28 cellular contexts compared by ENCODE assay signal in the genomic region with DNA sequence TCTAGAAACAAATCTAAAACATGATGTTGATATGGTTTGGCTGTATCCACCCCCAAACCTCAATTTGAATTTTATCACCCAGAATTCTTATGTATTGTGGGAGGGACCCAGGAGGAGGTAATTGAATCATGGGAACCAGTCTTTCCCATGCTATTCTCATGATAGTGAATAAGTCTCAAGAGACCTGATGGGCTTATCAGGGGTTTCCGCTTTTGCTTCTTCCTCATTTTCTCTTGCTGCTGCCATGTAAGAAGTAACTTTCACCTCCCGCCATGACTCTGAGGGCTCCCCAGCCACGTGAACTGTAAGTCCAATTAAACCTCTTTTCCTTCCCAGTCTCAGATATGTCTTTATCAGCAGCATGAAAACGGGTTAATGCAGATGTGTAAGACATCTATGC.
"Had no signal": no experiment of that assay in that cellular context is flagged by ENCODE, and none has a peak within 500 bp of the region (broad histone marks: within the 10 kb centered on the region; RNA-seq: fewer than 3 reads in every experiment).

No MANE protein-coding gene starts in this region.

- H3K27ac Mint-ChIP-seq: natural killer cell treated with Interleukin-12 subunit alpha and Interleukin-12 subunit beta and Interleukin-15 and Interleukin-18, amount 100 ng/mL, for 72 hours; nephron progenitor cell; progenitor cell of endocrine pancreas; stimulated activated effector memory CD8-positive, alpha-beta T cell treated with anti-CD3 and anti-CD28 coated beads, Interleukin-12 subunit alpha, Interleukin-12 subunit beta, amount 100 ng/mL, for 72 hours; stimulated activated naive B cell treated with anti-CD40 and anti-IgM and Interleukin-4, amounts not matched to agents 10 μg/mL and 1 μg/mL and 100 μg/mL, for 72 hours; stimulated activated naive CD8-positive, alpha-beta T cell treated with anti-CD3 and anti-CD28 coated beads, Interleukin-15, Interleukin-2, amounts not matched to agents 100 ng/mL and 50 ng/mL, for 24 hours had no signal

- H3K4me3 Mint-ChIP-seq: natural killer cell treated with Interleukin-12 subunit alpha and Interleukin-12 subunit beta and Interleukin-15 and Interleukin-18, amount 100 ng/mL, for 72 hours; nephron progenitor cell; neural crest cell; stimulated activated effector memory CD8-positive, alpha-beta T cell treated with anti-CD3 and anti-CD28 coated beads, Interleukin-12 subunit alpha, Interleukin-12 subunit beta, amount 100 ng/mL, for 72 hours; stimulated activated naive B cell treated with anti-CD40 and anti-IgM and Interleukin-4, amounts not matched to agents 10 μg/mL and 1 μg/mL and 100 μg/mL, for 72 hours; stimulated activated naive CD8-positive, alpha-beta T cell treated with anti-CD3 and anti-CD28 coated beads, Interleukin-15, Interleukin-2, amounts not matched to agents 100 ng/mL and 50 ng/mL, for 24 hours had no signal

- DNase-seq: nephron progenitor cell; nucleus accumbens; pancreas; posterior cingulate gyrus; psoas muscle; right cardiac atrium; right lobe of liver; sigmoid colon; small intestine; stimulated activated CD4-positive, alpha-beta T cell treated with anti-CD3 and anti-CD28 coated beads, Interleukin-15, amount 100 ng/mL, for 24 hours; stimulated activated CD4-positive, alpha-beta T cell treated with anti-CD3 and anti-CD28 coated beads, Interleukin-2, amount 100 ng/mL, for 24 hours; stimulated activated CD4-positive, alpha-beta T cell treated with anti-CD3 and anti-CD28 coated beads, Interleukin-2, amount 100 ng/mL, for 48 hours; stimulated activated CD4-positive, alpha-beta T cell treated with anti-CD3 and anti-CD28 coated beads, Interleukin-4, amount 100 ng/mL, for 24 hours; stimulated activated naive B cell treated with anti-CD40 and anti-IgM and Interleukin-4, amounts not matched to agents 10 μg/mL and 1 μg/mL and 100 μg/mL, for 72 hours; stimulated activated naive CD4-positive, alpha-beta T cell treated with Interleukin-2 at 50 U/mL for 16 hours; stomach; thyroid gland; trophoblast cell; upper lobe of left lung had no signal

- ATAC-seq: natural killer cell treated with Interleukin-12 subunit alpha and Interleukin-12 subunit beta and Interleukin-15 and Interleukin-18, amount 100 ng/mL, for 72 hours; pancreas; psoas muscle; right cardiac atrium; right lobe of liver; stimulated activated effector memory CD8-positive, alpha-beta T cell treated with anti-CD3 and anti-CD28 coated beads, Interleukin-12 subunit alpha, Interleukin-12 subunit beta, amount 100 ng/mL, for 72 hours; stimulated activated naive B cell treated with anti-CD40 and anti-IgM and Interleukin-4, amounts not matched to agents 10 μg/mL and 1 μg/mL and 100 μg/mL, for 72 hours had no signal

- H3K27ac ChIP-seq: neutrophil, pancreas, psoas muscle, right lobe of liver, sigmoid colon, stomach, thoracic aorta, thyroid gland, tibial nerve, upper lobe of left lung, vagina had no signal

- H3K36me3 Mint-ChIP-seq: stimulated activated effector memory CD8-positive, alpha-beta T cell treated with anti-CD3 and anti-CD28 coated beads, Interleukin-12 subunit alpha, Interleukin-12 subunit beta, amount 100 ng/mL, for 72 hours; stimulated activated naive B cell treated with anti-CD40 and anti-IgM and Interleukin-4, amounts not matched to agents 10 μg/mL and 1 μg/mL and 100 μg/mL, for 72 hours had no signal

- H3K27me3 ChIP-seq: neutrophil, pancreas, right lobe of liver, sigmoid colon, stomach, thyroid gland, tibial nerve, upper lobe of left lung, vagina had no signal

- H3K4me1 ChIP-seq: pancreas, psoas muscle, right lobe of liver, sigmoid colon, stomach, thyroid gland, tibial nerve, upper lobe of left lung, vagina had no signal

- H3K27me3 Mint-ChIP-seq: natural killer cell treated with Interleukin-12 subunit alpha and Interleukin-12 subunit beta and Interleukin-15 and Interleukin-18, amount 100 ng/mL, for 72 hours; progenitor cell of endocrine pancreas had no signal

- H3K4me3 ChIP-seq: pancreas, psoas muscle, right lobe of liver, sigmoid colon, stomach, thoracic aorta, thyroid gland, tibial nerve, upper lobe of left lung, vagina had no signal

- H3K4me1 Mint-ChIP-seq: nephron progenitor cell; neural crest cell; stimulated activated effector memory CD8-positive, alpha-beta T cell treated with anti-CD3 and anti-CD28 coated beads, Interleukin-12 subunit alpha, Interleukin-12 subunit beta, amount 100 ng/mL, for 72 hours; stimulated activated naive B cell treated with anti-CD40 and anti-IgM and Interleukin-4, amounts not matched to agents 10 μg/mL and 1 μg/mL and 100 μg/mL, for 72 hours had no signal

- H3K36me3 ChIP-seq: neutrophil, pancreas, right lobe of liver, sigmoid colon, stomach, thoracic aorta, thyroid gland, tibial nerve, upper lobe of left lung, vagina had no signal

- H3K9me3 ChIP-seq: neutrophil, pancreas, right lobe of liver, thoracic aorta, thyroid gland, upper lobe of left lung, vagina had no signal
